8 cellular contexts compared by ENCODE assay signal in the genomic region with DNA sequence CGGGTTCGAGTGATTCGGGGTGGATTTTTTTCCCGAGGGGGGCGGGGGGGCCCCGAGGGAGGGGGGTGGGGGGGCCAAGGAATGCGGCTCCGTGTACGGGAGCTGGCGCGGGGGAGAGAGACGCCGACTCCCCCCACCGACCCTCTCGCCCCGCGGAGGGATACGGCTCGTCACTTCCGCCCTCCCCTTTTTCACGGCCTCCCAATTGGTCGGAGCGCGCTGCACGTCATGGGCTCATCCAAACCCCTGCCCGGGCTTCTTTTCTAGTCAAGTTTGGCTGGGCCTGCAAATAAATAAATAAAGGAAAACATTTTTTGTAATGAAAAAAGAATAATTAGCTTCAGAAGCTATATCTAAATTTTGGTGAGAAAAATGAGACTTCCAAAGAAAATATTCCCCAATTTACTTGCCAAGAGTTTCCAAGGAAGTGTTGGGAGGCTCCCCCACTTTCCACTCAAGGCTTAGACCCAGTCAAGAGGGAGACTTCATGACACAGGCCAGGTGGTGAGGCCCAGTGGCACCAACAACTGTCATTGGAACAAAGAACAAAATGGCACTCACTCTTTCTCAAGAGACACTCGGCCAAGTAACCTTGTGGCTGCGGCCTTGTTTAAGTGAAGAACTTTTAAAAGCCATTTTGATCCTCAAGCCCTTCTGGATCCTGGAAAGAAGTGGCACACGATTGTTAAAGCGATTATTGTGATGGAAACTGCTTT. TPM values are rescaled to one million over a fixed set of nuclear protein-coding genes. Genes with fewer than 3 reads are reported as not detected.
A peak's percentile ranks its signal among the peaks of the same experiment; 100 is the strongest.
DNase-seq lines count a peak whose midpoint lies in the region; ATAC-seq, FAIRE-seq and TF ChIP-seq lines count a peak whose summit lies in the region.

A gene with protein sequence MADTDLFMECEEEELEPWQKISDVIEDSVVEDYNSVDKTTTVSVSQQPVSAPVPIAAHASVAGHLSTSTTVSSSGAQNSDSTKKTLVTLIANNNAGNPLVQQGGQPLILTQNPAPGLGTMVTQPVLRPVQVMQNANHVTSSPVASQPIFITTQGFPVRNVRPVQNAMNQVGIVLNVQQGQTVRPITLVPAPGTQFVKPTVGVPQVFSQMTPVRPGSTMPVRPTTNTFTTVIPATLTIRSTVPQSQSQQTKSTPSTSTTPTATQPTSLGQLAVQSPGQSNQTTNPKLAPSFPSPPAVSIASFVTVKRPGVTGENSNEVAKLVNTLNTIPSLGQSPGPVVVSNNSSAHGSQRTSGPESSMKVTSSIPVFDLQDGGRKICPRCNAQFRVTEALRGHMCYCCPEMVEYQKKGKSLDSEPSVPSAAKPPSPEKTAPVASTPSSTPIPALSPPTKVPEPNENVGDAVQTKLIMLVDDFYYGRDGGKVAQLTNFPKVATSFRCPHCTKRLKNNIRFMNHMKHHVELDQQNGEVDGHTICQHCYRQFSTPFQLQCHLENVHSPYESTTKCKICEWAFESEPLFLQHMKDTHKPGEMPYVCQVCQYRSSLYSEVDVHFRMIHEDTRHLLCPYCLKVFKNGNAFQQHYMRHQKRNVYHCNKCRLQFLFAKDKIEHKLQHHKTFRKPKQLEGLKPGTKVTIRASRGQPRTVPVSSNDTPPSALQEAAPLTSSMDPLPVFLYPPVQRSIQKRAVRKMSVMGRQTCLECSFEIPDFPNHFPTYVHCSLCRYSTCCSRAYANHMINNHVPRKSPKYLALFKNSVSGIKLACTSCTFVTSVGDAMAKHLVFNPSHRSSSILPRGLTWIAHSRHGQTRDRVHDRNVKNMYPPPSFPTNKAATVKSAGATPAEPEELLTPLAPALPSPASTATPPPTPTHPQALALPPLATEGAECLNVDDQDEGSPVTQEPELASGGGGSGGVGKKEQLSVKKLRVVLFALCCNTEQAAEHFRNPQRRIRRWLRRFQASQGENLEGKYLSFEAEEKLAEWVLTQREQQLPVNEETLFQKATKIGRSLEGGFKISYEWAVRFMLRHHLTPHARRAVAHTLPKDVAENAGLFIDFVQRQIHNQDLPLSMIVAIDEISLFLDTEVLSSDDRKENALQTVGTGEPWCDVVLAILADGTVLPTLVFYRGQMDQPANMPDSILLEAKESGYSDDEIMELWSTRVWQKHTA (N-terminal part only) (minus strand): TSS at position 164 of the 716 bp plus-strand sequence. CDS start 17,290 bp downstream, outside the sequence.

- 13 to 27% methylated on average over 15 to 28 of the region's 30 CpGs for WGBS in pancreas, 2 donors
- WGBS in thyroid gland, 2 donors = 23 to 29% methylated on average over 14 to 15 of the region's 30 CpGs

- no peak for TF ChIP-seq CTCF in pancreas (IDR thresholded peaks at IDR 0.05)
- no peak for TF ChIP-seq CTCF in thyroid gland (IDR thresholded peaks at IDR 0.05)

- H3K9me3 ChIP-seq in pancreas = no peaks in the 10 kb centered on the region
- no peaks in the 10 kb centered on the region for H3K9me3 ChIP-seq in thyroid gland

- peaks cover 22% of the 10 kb centered on the region for H3K27me3 Mint-ChIP-seq in activated naive CD8-positive, alpha-beta T cell treated with anti-CD3 and anti-CD28 coated beads, Interleukin-2, amount 50 U/mL, for 24 hours

- DNase-seq in GM03348 (ENCODE audit: low spot score) (peak; percentile 98), NCI-H1436 treated with DMSO at 0.1 percent for 48 hours (lab: John Stamatoyannopoulos, UW) (peak; percentile 70), T follicular helper cell (ENCODE audit: low read depth) (peak; percentile 92), Right ventricle myocardium superior (peak; percentile 98), pancreas (peak; percentile 95 to 97 (median 96)), thyroid gland (peak; percentile 96 to 98)
- DNase-seq in activated naive CD8-positive, alpha-beta T cell treated with anti-CD3 and anti-CD28 coated beads, Interleukin-2, amount 50 U/mL, for 24 hours = peak; percentile 95

- H3K27ac ChIP-seq in pancreas (peak within 1 kb of the TSS; percentile 92 to 96 (median 94)), thyroid gland (peak within 1 kb of the TSS; percentile 98 to 100 (median 99))

- intact Hi-C loops in Right ventricle myocardium superior (cut with DNase I) (no loop called here), pancreas (cut with DNase I) (no loop called here), thyroid gland (cut with DNase I) (no loop called here)

- no peaks in the 10 kb centered on the region for H3K27me3 ChIP-seq in pancreas
- no peaks in the 10 kb centered on the region for H3K27me3 ChIP-seq in thyroid gland

- peak; percentile 75 for ATAC-seq in HG02678 (IDR thresholded peaks at IDR 0.05; ENCODE audit: unreplicated experiment)
- peak; percentile 85 for ATAC-seq in activated naive CD8-positive, alpha-beta T cell treated with anti-CD3 and anti-CD28 coated beads, Interleukin-2, amount 50 U/mL, for 24 hours
- ATAC-seq in Right ventricle myocardium superior (ENCODE audit: poor library complexity) = peak; percentile 96
- peak; percentile 94 to 98 (median 97) for ATAC-seq in pancreas

- peaks cover 5% of the 10 kb centered on the region for H3K36me3 Mint-ChIP-seq in activated naive CD8-positive, alpha-beta T cell treated with anti-CD3 and anti-CD28 coated beads, Interleukin-2, amount 50 U/mL, for 24 hours (ENCODE audit: low read depth)

- H3K27ac Mint-ChIP-seq in activated naive CD8-positive, alpha-beta T cell treated with anti-CD3 and anti-CD28 coated beads, Interleukin-2, amount 50 U/mL, for 24 hours = peak within 1 kb of the TSS; percentile 94

- H3K4me1 Mint-ChIP-seq in activated naive CD8-positive, alpha-beta T cell treated with anti-CD3 and anti-CD28 coated beads, Interleukin-2, amount 50 U/mL, for 24 hours = peaks cover 28% of the 10 kb centered on the region

- peak within 1 kb of the TSS; percentile 58 to 62 (median 60) for H3K4me3 ChIP-seq in pancreas
- peak within 1 kb of the TSS in 2 of 3 donors; percentile 67 to 77 for H3K4me3 ChIP-seq in thyroid gland (replicated peaks in 1 of 3)

- H3K36me3 ChIP-seq in pancreas (no peaks in the 10 kb centered on the region), thyroid gland (no peaks in the 10 kb centered on the region)

- no peaks in the 10 kb centered on the region for H3K9me3 Mint-ChIP-seq in activated naive CD8-positive, alpha-beta T cell treated with anti-CD3 and anti-CD28 coated beads, Interleukin-2, amount 50 U/mL, for 24 hours

- H3K4me1 ChIP-seq in pancreas (peaks cover 6 to 19% (median 6%) of the 10 kb centered on the region in 3 donors), thyroid gland (peaks cover 4 to 18% of the 10 kb centered on the region in 2 donors)

- peak in 1 of 2 donors; percentile 72 for TF ChIP-seq POLR2A in thyroid gland (IDR thresholded peaks at IDR 0.05)

- H3K4me3 Mint-ChIP-seq in activated naive CD8-positive, alpha-beta T cell treated with anti-CD3 and anti-CD28 coated beads, Interleukin-2, amount 50 U/mL, for 24 hours = peak within 1 kb of the TSS; percentile 91

- FAIRE-seq in pancreas (lab: Jason Lieb, UNC) = no peak

RNA-seq across cellular contexts. Expression of the gene that starts here (rescaled TPM):
- 42.0 TPM for total RNA-seq in Right ventricle myocardium superior
- total RNA-seq in pancreas = 10 to 100 TPM; 24.5 to 61.0 (median 32.4) TPM
- 10 to 100 TPM; 30.4 to 45.6 TPM for polyA plus RNA-seq in pancreas
- total RNA-seq in thyroid gland = 100 to 1,000 TPM in 1 of 4 donors, 10 to 100 TPM in 3; 66.0 to 103 (median 88.3) TPM

Comparison
In these comparisons a context has a peak if more than half of its experiments do, and no peak if none do; other contexts are left out.
1. Peak in every context shown above with its lines: DNase-seq, ATAC-seq, H3K4me3 ChIP-seq and H3K27ac ChIP-seq.